29 cellular contexts compared by ENCODE assay signal in genomic region chrX:19176901-19177630, GRCh38. TPM values are rescaled to one million over a fixed set of nuclear protein-coding genes. Genes with fewer than 3 reads are reported as not detected.
"Had no signal": no experiment of that assay in that cellular context is flagged by ENCODE, and none has a peak within 500 bp of the region (broad histone marks: within the 10 kb centered on the region; RNA-seq: fewer than 3 reads in every experiment).

No MANE protein-coding gene starts in this region.

- H3K4me3 Mint-ChIP-seq: natural killer cell; nephron progenitor cell; neural crest cell; stimulated activated effector memory CD8-positive, alpha-beta T cell treated with anti-CD3 and anti-CD28 coated beads, Interleukin-12 subunit alpha, Interleukin-12 subunit beta, amount 100 ng/mL, for 72 hours; stimulated activated naive B cell treated with anti-CD40 and anti-IgM and Interleukin-4, amounts not matched to agents 10 μg/mL and 1 μg/mL and 100 μg/mL, for 72 hours; stimulated activated naive CD8-positive, alpha-beta T cell treated with anti-CD3 and anti-CD28 coated beads, Interleukin-15, Interleukin-2, amounts not matched to agents 100 ng/mL and 50 ng/mL, for 24 hours had no signal

- H3K4me3 ChIP-seq: pancreas, psoas muscle, right lobe of liver, sigmoid colon, stomach, thoracic aorta, thyroid gland, tibial nerve, upper lobe of left lung, vagina had no signal

- H3K27me3 ChIP-seq: neutrophil, right lobe of liver, sigmoid colon, stomach, thyroid gland, tibial nerve, upper lobe of left lung, vagina had no signal

- H3K27ac ChIP-seq: neutrophil, pancreas, psoas muscle, right lobe of liver, sigmoid colon, stomach, thoracic aorta, thyroid gland, tibial nerve, upper lobe of left lung, vagina had no signal

- DNase-seq: natural killer cell; nephron progenitor cell; nucleus accumbens; pancreas; posterior cingulate gyrus; psoas muscle; right cardiac atrium; right lobe of liver; sigmoid colon; small intestine; stimulated activated CD4-positive, alpha-beta T cell treated with anti-CD3 and anti-CD28 coated beads, Interleukin-15, amount 100 ng/mL, for 24 hours; stimulated activated CD4-positive, alpha-beta T cell treated with anti-CD3 and anti-CD28 coated beads, Interleukin-2, amount 100 ng/mL, for 24 hours; stimulated activated CD4-positive, alpha-beta T cell treated with anti-CD3 and anti-CD28 coated beads, Interleukin-2, amount 100 ng/mL, for 48 hours; stimulated activated CD4-positive, alpha-beta T cell treated with anti-CD3 and anti-CD28 coated beads, Interleukin-4, amount 100 ng/mL, for 24 hours; stimulated activated naive B cell treated with anti-CD40 and anti-IgM and Interleukin-4, amounts not matched to agents 10 μg/mL and 1 μg/mL and 100 μg/mL, for 72 hours; stimulated activated naive CD4-positive, alpha-beta T cell treated with Interleukin-2 at 50 U/mL for 16 hours; stomach; thyroid gland; trophoblast cell; upper lobe of left lung had no signal

- H3K9me3 ChIP-seq: neutrophil, pancreas, psoas muscle, right lobe of liver, sigmoid colon, stomach, thoracic aorta, thyroid gland, tibial nerve, upper lobe of left lung, vagina had no signal

- H3K27ac Mint-ChIP-seq: natural killer cell; nephron progenitor cell; progenitor cell of endocrine pancreas; stimulated activated effector memory CD8-positive, alpha-beta T cell treated with anti-CD3 and anti-CD28 coated beads, Interleukin-12 subunit alpha, Interleukin-12 subunit beta, amount 100 ng/mL, for 72 hours; stimulated activated naive B cell treated with anti-CD40 and anti-IgM and Interleukin-4, amounts not matched to agents 10 μg/mL and 1 μg/mL and 100 μg/mL, for 72 hours; stimulated activated naive CD8-positive, alpha-beta T cell treated with anti-CD3 and anti-CD28 coated beads, Interleukin-15, Interleukin-2, amounts not matched to agents 100 ng/mL and 50 ng/mL, for 24 hours had no signal

- H3K4me1 ChIP-seq: pancreas, psoas muscle, right lobe of liver, sigmoid colon, stomach, tibial nerve, upper lobe of left lung, vagina had no signal

- H3K36me3 ChIP-seq: neutrophil, pancreas, right lobe of liver, sigmoid colon, stomach, thoracic aorta, thyroid gland, tibial nerve, upper lobe of left lung, vagina had no signal

- H3K36me3 Mint-ChIP-seq: natural killer cell; stimulated activated effector memory CD8-positive, alpha-beta T cell treated with anti-CD3 and anti-CD28 coated beads, Interleukin-12 subunit alpha, Interleukin-12 subunit beta, amount 100 ng/mL, for 72 hours; stimulated activated naive B cell treated with anti-CD40 and anti-IgM and Interleukin-4, amounts not matched to agents 10 μg/mL and 1 μg/mL and 100 μg/mL, for 72 hours had no signal

- H3K4me1 Mint-ChIP-seq: stimulated activated effector memory CD8-positive, alpha-beta T cell treated with anti-CD3 and anti-CD28 coated beads, Interleukin-12 subunit alpha, Interleukin-12 subunit beta, amount 100 ng/mL, for 72 hours; stimulated activated naive B cell treated with anti-CD40 and anti-IgM and Interleukin-4, amounts not matched to agents 10 μg/mL and 1 μg/mL and 100 μg/mL, for 72 hours had no signal

- H3K9me3 Mint-ChIP-seq: natural killer cell; stimulated activated effector memory CD8-positive, alpha-beta T cell treated with anti-CD3 and anti-CD28 coated beads, Interleukin-12 subunit alpha, Interleukin-12 subunit beta, amount 100 ng/mL, for 72 hours; stimulated activated naive CD8-positive, alpha-beta T cell treated with anti-CD3 and anti-CD28 coated beads, Interleukin-15, Interleukin-2, amounts not matched to agents 100 ng/mL and 50 ng/mL, for 24 hours had no signal

RNA-seq across cellular contexts. Expression of gene ADGRG2, which starts 54.8 kb away (rescaled TPM):
- total RNA-seq: natural killer cell, osteocyte had no signal
